10 cellular contexts compared by ENCODE assay signal in genomic region chr15:90058308-90058707, GRCh38. TPM values are rescaled to one million over a fixed set of nuclear protein-coding genes. Genes with fewer than 3 reads are reported as not detected.
A peak's percentile ranks its signal among the peaks of the same experiment; 100 is the strongest.
DNase-seq lines count a peak whose midpoint lies in the region; ATAC-seq and TF ChIP-seq lines count a peak whose summit lies in the region.
"Had no signal": no experiment of that assay in that cellular context is flagged by ENCODE, and none has a peak within 500 bp of the region (broad histone marks: within the 10 kb centered on the region; RNA-seq: fewer than 3 reads in every experiment).

No MANE protein-coding gene starts in this region.

- peak overlapping the region; percentile 97 for H3K27ac Mint-ChIP-seq in activated CD4-positive, alpha-beta memory T cell treated with anti-CD3 and anti-CD28 coated beads for 36 hours
- 0 out of 7 replicates have a peak overlapping the region, but pooled peaks of 1 of the 3 experiments have one; percentile 33 for H3K27ac Mint-ChIP-seq in H9

- H3K27ac ChIP-seq in left ventricle myocardium inferior (replicated peaks) (peak overlapping the region; percentile 61), right cardiac atrium (ENCODE audit: low read length) (no peak overlapping the region), upper lobe of left lung (peak overlapping the region; percentile 76 to 89 (median 86)), H9 (ENCODE audit: insufficient read length, low read depth, low read length) (no peak overlapping the region)
- H3K27ac ChIP-seq: psoas muscle had no signal

- no peak overlapping the region for H3K4me3 Mint-ChIP-seq in activated CD4-positive, alpha-beta memory T cell treated with anti-CD3 and anti-CD28 coated beads for 36 hours
- H3K4me3 Mint-ChIP-seq in H9, result no peak overlapping the region

- POLR2A ChIA-PET in activated CD4-positive, alpha-beta memory T cell treated with anti-CD3 and anti-CD28 coated beads for 36 hours (lab: Charles Lee), result no interaction called here

- TF ChIP-seq POLR2A in upper lobe of left lung (IDR thresholded peaks at IDR 0.05), result no peak

- TF ChIP-seq EP300 in upper lobe of left lung (IDR thresholded peaks at IDR 0.05), result no peak

- H3K9me3 ChIP-seq in left ventricle myocardium inferior (replicated peaks) (no peaks in the 10 kb centered on the region), right cardiac atrium (ENCODE audit: control insufficient read depth, low read length) (no peaks in the 10 kb centered on the region), upper lobe of left lung (no peaks in the 10 kb centered on the region), H9 (ENCODE audit: control insufficient read depth, low read depth, low read length) (no peaks in the 10 kb centered on the region)
- H3K9me3 ChIP-seq: psoas muscle had no signal

- H2BK15ac ChIP-seq in H9 (ENCODE audit: low read depth, low read length), result no peak overlapping the region

- no peak overlapping the region for H2BK20ac ChIP-seq in H9 (ENCODE audit: low read depth, low read length, poor library complexity, severe bottlenecking)

- CTCF ChIA-PET in activated CD4-positive, alpha-beta memory T cell treated with anti-CD3 and anti-CD28 coated beads for 36 hours (lab: Charles Lee), result interaction anchor here (4.2 kb wide), 1 partner anchor 13 kb away, joined by 17 read pairs; no protein-coding TSS in a partner anchor

- DNase-seq in left ventricle myocardium inferior (no peak), right cardiac atrium (no peak), upper lobe of left lung (no peak), NCI-H1048 (lab: John Stamatoyannopoulos, UW) (no peak), H9 (no peak), islet precursor cell (no peak)
- DNase-seq in activated CD4-positive, alpha-beta memory T cell treated with anti-CD3 and anti-CD28 coated beads for 36 hours, result peak; percentile 41
- DNase-seq: activated CD8-positive, alpha-beta memory T cell treated with anti-CD3 and anti-CD28 coated beads, Interleukin-2, amount 50 U/mL, for 48 hours; psoas muscle had no signal

- no peak overlapping the region for H2AK5ac ChIP-seq in H9 (ENCODE audit: insufficient read length, low read length)

- no peaks in the 10 kb centered on the region for H3K23me2 ChIP-seq in H9 (ENCODE audit: insufficient read length, low read depth, low read length, poor library complexity, severe bottlenecking)

- no peak overlapping the region for H3K4ac ChIP-seq in H9 (ENCODE audit: low read depth, low read length)

- no peak overlapping the region for H2AFZ ChIP-seq in H9 (ENCODE audit: low read length)

- WGBS in right cardiac atrium, result 79% methylated on average over 4 of the region's 4 CpGs
- 59 to 80% methylated on average over 4 of the region's 4 CpGs for WGBS in upper lobe of left lung, 2 donors
- WGBS in H9 (ENCODE audit: extremely low coverage, insufficient read length, low lambda C conversion rate), result no CpG with 5 or more reads among the region's 4 CpGs

- H2BK120ac ChIP-seq in H9 (ENCODE audit: low read depth, low read length, poor library complexity, severe bottlenecking), result no peak overlapping the region

- no peaks in the 10 kb centered on the region for H3K79me2 ChIP-seq in H9 (ENCODE audit: insufficient read depth, low read length)

- H3K4me1 Mint-ChIP-seq in activated CD4-positive, alpha-beta memory T cell treated with anti-CD3 and anti-CD28 coated beads for 36 hours (ENCODE audit: low read depth), result peaks cover 57% of the 10 kb centered on the region
- H3K4me1 Mint-ChIP-seq in H9, result peaks cover 47 to 60% of the 10 kb centered on the region in 2 experiments

- no peak overlapping the region for H2BK12ac ChIP-seq in H9 (ENCODE audit: insufficient read length, low read depth, low read length)

- H2BK5ac ChIP-seq in H9 (ENCODE audit: insufficient read length, low read length), result no peak overlapping the region

- H3K4me3 ChIP-seq in left ventricle myocardium inferior (no peak overlapping the region), right cardiac atrium (ENCODE audit: low read length) (no peak overlapping the region), upper lobe of left lung (no peak overlapping the region)
- H3K4me3 ChIP-seq: psoas muscle had no signal

- ATAC-seq in right cardiac atrium, result no peak
- ATAC-seq in HG03095 (IDR thresholded peaks at IDR 0.05; ENCODE audit: unreplicated experiment), result peak; percentile 38
- no peak for ATAC-seq in upper lobe of left lung (ENCODE audit: low FRiP score in 2 of 2)
- ATAC-seq: psoas muscle had no signal

- no peak overlapping the region for H3K4me2 ChIP-seq in H9 (ENCODE audit: insufficient read depth, insufficient read length, low read length)

- H3K36me3 ChIP-seq in left ventricle myocardium inferior (no peaks in the 10 kb centered on the region), upper lobe of left lung (no peaks in the 10 kb centered on the region)

- H3K56ac ChIP-seq in H9 (ENCODE audit: insufficient read length, low read depth, low read length), result no peak overlapping the region

- H4K8ac ChIP-seq in H9 (replicated peaks; ENCODE audit: insufficient read length, low read depth, low read length), result no peak overlapping the region

- no peaks in the 10 kb centered on the region for H3K27me3 ChIP-seq in left ventricle myocardium inferior (ENCODE audit: low read depth)
- no peaks in the 10 kb centered on the region for H3K27me3 ChIP-seq in right cardiac atrium (ENCODE audit: control insufficient read depth, insufficient read depth)
- no peaks in the 10 kb centered on the region for H3K27me3 ChIP-seq in upper lobe of left lung
- H3K27me3 ChIP-seq in H9 (ENCODE audit: insufficient read depth, low read length), result no peaks in the 10 kb centered on the region

- TF ChIP-seq CTCF in left ventricle myocardium inferior (IDR thresholded peaks at IDR 0.05; ENCODE audit: borderline replicate concordance), result no peak
- no peak for TF ChIP-seq CTCF in upper lobe of left lung (IDR thresholded peaks at IDR 0.05)
- TF ChIP-seq CTCF in H9 (conservative IDR thresholded peaks at IDR 0.05), result no peak

- H4K91ac ChIP-seq in H9 (ENCODE audit: insufficient read length, low read depth, low read length), result no peak overlapping the region

- intact Hi-C loops in left ventricle myocardium inferior (cut with micrococcal nuclease), result no loop called here
- intact Hi-C loops in right cardiac atrium (cut with DNase I), result loop anchor here in 1 of 4 donors (10.0 kb wide), 1 partner anchor 144 kb away; the partner anchor contains the start of gene ARPIN
- intact Hi-C loops in activated CD4-positive, alpha-beta memory T cell treated with anti-CD3 and anti-CD28 coated beads for 36 hours (cut with micrococcal nuclease), result loop anchor here (2.0 kb wide), 1 partner anchor 54 kb away; no protein-coding TSS in a partner anchor

- no peak overlapping the region for H3K9ac ChIP-seq in H9 (ENCODE audit: extremely low read depth, insufficient read length, low read length)

- H3K18ac ChIP-seq in H9 (ENCODE audit: insufficient read length, low read depth, low read length), result no peak overlapping the region

- H4K20me1 ChIP-seq in H9 (ENCODE audit: control insufficient read depth, insufficient read depth, insufficient read length), result peaks cover 2% of the 10 kb centered on the region

- H3K4me1 ChIP-seq in left ventricle myocardium inferior (peaks cover 45% of the 10 kb centered on the region), right cardiac atrium (ENCODE audit: control insufficient read depth, insufficient read depth, low read length) (peaks cover 2% of the 10 kb centered on the region), upper lobe of left lung (peaks cover 61 to 74% (median 66%) of the 10 kb centered on the region in 4 donors), H9 (ENCODE audit: insufficient read depth, low read length) (peaks cover 14% of the 10 kb centered on the region; the same call in 1 of the 2 replicates)

- no peaks in the 10 kb centered on the region for H3K79me1 ChIP-seq in H9 (ENCODE audit: insufficient read depth, low read depth, low read length, poor library complexity, severe bottlenecking)

- H3K23ac ChIP-seq in H9 (ENCODE audit: insufficient read length, low read depth, low read length), result no peak overlapping the region

- no peaks in the 10 kb centered on the region for H3K27me3 Mint-ChIP-seq in activated CD4-positive, alpha-beta memory T cell treated with anti-CD3 and anti-CD28 coated beads for 36 hours
- H3K27me3 Mint-ChIP-seq in H9 (ENCODE audit: low read depth), result no peaks in the 10 kb centered on the region

- no peaks in the 10 kb centered on the region for H3K9me3 Mint-ChIP-seq in activated CD4-positive, alpha-beta memory T cell treated with anti-CD3 and anti-CD28 coated beads for 36 hours
- H3K9me3 Mint-ChIP-seq in H9, result no peaks in the 10 kb centered on the region; a peak in 1 of 5 replicates

- H3K14ac ChIP-seq in H9 (ENCODE audit: insufficient read depth, low read length), result no peak overlapping the region

- H3T11ph ChIP-seq in H9 (ENCODE audit: low read length), result no peak overlapping the region

- H3K36me3 Mint-ChIP-seq in activated CD4-positive, alpha-beta memory T cell treated with anti-CD3 and anti-CD28 coated beads for 36 hours, result no peaks in the 10 kb centered on the region
- 0 out of 7 replicates have a peak, but pooled peaks cover 0 to 4% (median 0%) of the 10 kb centered on the region in 3 experiments for H3K36me3 Mint-ChIP-seq in H9 (ENCODE audit: insufficient read depth in 1 of 3, low read depth in 3 of 3)

- H4K5ac ChIP-seq in H9 (ENCODE audit: insufficient read length, low read depth, low read length), result no peak overlapping the region

RNA-seq across cellular contexts. Expression of gene IDH2, which starts 44.0 kb away (rescaled TPM):
- total RNA-seq in left ventricle myocardium inferior, result 933 TPM
- total RNA-seq in right cardiac atrium, result 100 to 1,000 TPM; 203 to 246 (median 221) TPM
- polyA plus RNA-seq in right cardiac atrium, result 275 TPM
- total RNA-seq in activated CD4-positive, alpha-beta memory T cell treated with anti-CD3 and anti-CD28 coated beads for 36 hours, result 100 to 1,000 TPM; 170 to 175 TPM
- total RNA-seq in upper lobe of left lung, result 10 to 100 TPM; 41.5 to 72.1 (median 48.7) TPM
- total RNA-seq in H9 (2021), result 57.7 and 62.5 TPM in 2 replicates

RNA-seq across cellular contexts. Expression of gene ZNF710, which starts 57.2 kb away (rescaled TPM):
- total RNA-seq in left ventricle myocardium inferior, result 5.5 TPM
- total RNA-seq in right cardiac atrium, result 10 to 100 TPM in 1 of 4 donors, 1 to 10 TPM in 3; 6.0 to 10.2 (median 8.1) TPM
- polyA plus RNA-seq in right cardiac atrium, result 3.4 TPM
- total RNA-seq in activated CD4-positive, alpha-beta memory T cell treated with anti-CD3 and anti-CD28 coated beads for 36 hours, result 10 to 100 TPM; 27.0 to 28.5 TPM
- 10 to 100 TPM; 26.0 to 51.3 (median 44.5) TPM for total RNA-seq in upper lobe of left lung
- 40.7 and 42.8 TPM in 2 replicates for total RNA-seq in H9 (2021)

Comparison
In these comparisons a context has a peak if more than half of its experiments do, and no peak if none do; other contexts are left out.
1. H3K27ac ChIP-seq: peak in left ventricle myocardium inferior (single experiment) and upper lobe of left lung (4 of 4); none in right cardiac atrium (single experiment) and H9 (single experiment).